ENCODE assay signal across 1 cellular context in the genomic region with DNA sequence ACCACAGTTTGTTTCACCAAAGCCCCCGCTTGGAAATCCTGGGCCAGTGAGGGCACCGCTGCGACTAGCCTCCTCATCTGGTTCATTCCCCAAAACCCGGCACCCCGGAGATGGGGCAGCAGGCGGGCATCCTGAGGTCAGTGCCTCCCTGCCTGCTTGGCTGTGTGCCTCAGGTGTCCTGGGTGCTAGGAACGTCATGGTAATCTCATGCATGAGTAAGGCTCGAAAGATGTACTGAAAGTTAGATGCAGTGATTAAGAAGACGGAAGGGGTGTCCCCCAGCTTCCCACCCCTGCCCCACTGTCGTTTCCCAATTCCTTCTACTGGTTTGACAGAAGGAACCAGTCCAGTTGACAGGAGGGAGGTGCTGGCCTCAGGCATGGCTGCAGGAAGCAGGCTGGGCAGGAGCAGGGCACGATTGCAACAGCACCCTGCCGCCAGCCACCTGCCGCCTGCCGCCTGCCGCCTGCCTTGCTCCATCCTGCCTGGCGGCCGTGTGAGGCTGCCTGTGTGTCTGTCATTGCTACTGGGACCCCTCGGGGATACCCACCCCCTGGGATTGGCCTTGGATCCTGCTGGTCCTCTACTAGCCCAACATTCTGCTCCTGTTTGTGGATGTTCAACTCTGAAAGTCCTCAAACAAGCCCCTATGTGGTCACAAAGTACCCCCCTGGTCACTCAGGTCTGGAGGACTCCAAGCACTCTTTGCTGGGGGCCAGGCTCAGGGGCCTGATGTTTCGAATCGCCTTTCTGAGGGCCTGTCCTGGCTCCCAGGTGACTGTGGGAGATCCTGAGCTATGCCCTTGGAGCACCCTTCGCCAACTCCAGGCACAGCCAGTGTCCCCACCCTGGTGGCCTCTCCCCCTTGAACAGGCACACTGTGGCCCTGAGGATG.
TF ChIP-seq lines count a peak whose summit lies in the region.

No MANE protein-coding gene starts in this region.

TF ChIP-seq in IMR-90, 13 proteins besides CTCF, POLR2A, EP300 and RAD21 (continued from another document):
- TF ChIP-seq, protein P1, sequence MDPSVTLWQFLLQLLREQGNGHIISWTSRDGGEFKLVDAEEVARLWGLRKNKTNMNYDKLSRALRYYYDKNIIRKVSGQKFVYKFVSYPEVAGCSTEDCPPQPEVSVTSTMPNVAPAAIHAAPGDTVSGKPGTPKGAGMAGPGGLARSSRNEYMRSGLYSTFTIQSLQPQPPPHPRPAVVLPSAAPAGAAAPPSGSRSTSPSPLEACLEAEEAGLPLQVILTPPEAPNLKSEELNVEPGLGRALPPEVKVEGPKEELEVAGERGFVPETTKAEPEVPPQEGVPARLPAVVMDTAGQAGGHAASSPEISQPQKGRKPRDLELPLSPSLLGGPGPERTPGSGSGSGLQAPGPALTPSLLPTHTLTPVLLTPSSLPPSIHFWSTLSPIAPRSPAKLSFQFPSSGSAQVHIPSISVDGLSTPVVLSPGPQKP (IDR thresholded peaks at IDR 0.05; ENCODE audit: borderline replicate concordance, low read depth, low read length), result no peak
- no peak for TF ChIP-seq CHD1 (IDR thresholded peaks at IDR 0.05; ENCODE audit: low read depth, low read length)
- TF ChIP-seq SMC3 (IDR thresholded peaks at IDR 0.05; ENCODE audit: low read depth, low read length), result no peak
- TF ChIP-seq RFX5 (IDR thresholded peaks at IDR 0.05; ENCODE audit: low read depth, low read length), result no peak
- TF ChIP-seq, protein P2, sequence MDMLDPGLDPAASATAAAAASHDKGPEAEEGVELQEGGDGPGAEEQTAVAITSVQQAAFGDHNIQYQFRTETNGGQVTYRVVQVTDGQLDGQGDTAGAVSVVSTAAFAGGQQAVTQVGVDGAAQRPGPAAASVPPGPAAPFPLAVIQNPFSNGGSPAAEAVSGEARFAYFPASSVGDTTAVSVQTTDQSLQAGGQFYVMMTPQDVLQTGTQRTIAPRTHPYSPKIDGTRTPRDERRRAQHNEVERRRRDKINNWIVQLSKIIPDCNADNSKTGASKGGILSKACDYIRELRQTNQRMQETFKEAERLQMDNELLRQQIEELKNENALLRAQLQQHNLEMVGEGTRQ (IDR thresholded peaks at IDR 0.05; ENCODE audit: low read depth, low read length), result no peak
